Comparison of ENCODE assay signal across 13 cellular contexts in genomic region chr13:50400930-50401553, GRCh38.
DNase-seq lines count a peak whose midpoint lies in the region; ATAC-seq and TF ChIP-seq lines count a peak whose summit lies in the region.
"Had no signal": no experiment of that assay in that cellular context is flagged by ENCODE, and none has a peak within 500 bp of the region (broad histone marks: within the 10 kb centered on the region; RNA-seq: fewer than 3 reads in every experiment).

No MANE protein-coding gene starts in this region.

- intact Hi-C loops in dorsolateral prefrontal cortex (cut with DNase I): loop anchor here (5.0 to 10.0 kb wide), 5 partner anchors 64 to 281 kb away; no protein-coding TSS in a partner anchor

- ATAC-seq in HG03097 (IDR thresholded peaks at IDR 0.05; ENCODE audit: low FRiP score, unreplicated experiment) (no peak), GM18498 (IDR thresholded peaks at IDR 0.05; ENCODE audit: unreplicated experiment) (no peak), GM19397 (IDR thresholded peaks at IDR 0.05; ENCODE audit: unreplicated experiment) (no peak), GM21528 (IDR thresholded peaks at IDR 0.05; ENCODE audit: low FRiP score, unreplicated experiment) (no peak)
- ATAC-seq: gastroesophageal sphincter, upper lobe of right lung had no signal

- peak overlapping the region; percentile 38 to 98 (median 91) for H3K27ac ChIP-seq in dorsolateral prefrontal cortex
- H3K27ac ChIP-seq: upper lobe of right lung had no signal

- H3K27me3 ChIP-seq in dorsolateral prefrontal cortex: no peaks in the 10 kb centered on the region
- H3K27me3 ChIP-seq: gastroesophageal sphincter, spleen, upper lobe of right lung had no signal

- TF ChIP-seq CTCF in dorsolateral prefrontal cortex (IDR thresholded peaks at IDR 0.05 in 54 of 56, conservative IDR thresholded peaks at IDR 0.05 in 2 of 56; ENCODE audit: low read depth in 1 of 56, partially characterized antibody in 56 of 56): peak in 11 of 56 donors; percentile 6 to 29 (median 12)

- peak overlapping the region in 34 of 59 donors; percentile 2 to 58 (median 32) for H3K4me3 ChIP-seq in dorsolateral prefrontal cortex
- H3K4me3 ChIP-seq: gastroesophageal sphincter, spleen, upper lobe of right lung had no signal

- peak; percentile 73 for DNase-seq in AG20443 (ENCODE audit: low spot score)
- peak; percentile 82 for DNase-seq in NCI-H2171 treated with DMSO at 0.1 percent for 48 hours (lab: John Stamatoyannopoulos, UW)
- peak in 7 of 10 donors; percentile 17 to 80 (median 42) for DNase-seq in dorsolateral prefrontal cortex
- peak; percentile 82 for DNase-seq in middle frontal gyrus (ENCODE audit: extremely low spot score, low spot score)
- DNase-seq: activated T-cell treated with anti-CD3 and anti-CD28 coated beads, Interleukin-2, amount 50 U/mL, for 24 hours; RPMI8226; spleen; upper lobe of right lung had no signal
